1 cellular context compared by ENCODE assay signal in the genomic region with DNA sequence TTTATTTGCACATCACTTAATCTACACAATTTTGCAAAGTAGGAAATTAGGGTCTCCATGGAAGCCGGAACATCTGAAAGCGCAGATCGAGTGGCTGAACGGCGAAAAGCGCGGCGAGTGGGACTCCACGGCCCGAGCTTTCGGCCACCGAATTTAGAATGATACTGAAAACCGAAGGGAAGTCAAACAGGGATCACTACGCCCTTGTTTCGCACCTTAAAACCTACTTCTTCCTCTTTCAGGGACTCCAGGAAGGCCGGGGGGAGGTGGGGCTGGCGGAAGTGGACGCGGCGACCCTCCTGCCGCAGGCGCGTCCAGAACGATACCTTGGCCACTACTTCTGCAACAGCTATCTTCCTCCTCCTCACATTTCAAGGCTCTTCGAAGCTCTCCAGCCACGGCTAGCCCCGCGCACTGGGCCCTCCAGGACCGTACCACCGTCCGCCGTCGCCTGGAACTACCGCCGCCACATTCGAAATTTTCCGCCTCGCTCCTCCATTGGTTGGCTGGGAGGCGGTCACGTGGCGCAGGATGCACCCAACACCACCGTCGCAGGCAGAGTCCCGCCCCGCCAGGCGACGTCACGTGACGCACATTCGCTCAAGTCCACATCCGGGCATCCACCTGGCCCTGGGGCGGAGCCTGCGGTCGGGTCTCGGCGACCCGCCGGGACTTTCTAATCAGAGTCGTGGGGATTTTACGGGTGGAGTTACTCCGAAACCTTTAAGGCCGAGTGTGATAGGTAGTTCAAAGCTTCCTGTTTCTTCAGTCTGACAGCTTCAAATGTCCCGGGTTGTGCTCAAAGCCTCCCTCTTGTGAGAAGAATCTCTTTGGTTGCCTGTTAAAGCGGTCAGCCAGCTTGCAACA.
TF ChIP-seq lines count a peak whose summit lies in the region.

Gene SGO1, minus strand, starts transcription at position 474 of the 867 bp plus-strand sequence. CDS start 2,179 bp downstream, outside the sequence.

TF ChIP-seq in HepG2, 621 proteins besides CTCF, POLR2A, EP300 and RAD21 (continued from another document and continues in another):
- peak; percentile 73 for TF ChIP-seq ELF3 (CRISPR knock-in tag; IDR thresholded peaks at IDR 0.05)
- peak; percentile 87 for TF ChIP-seq POLR2G (IDR thresholded peaks at IDR 0.05; ENCODE audit: low read depth, low read length)
- TF ChIP-seq BHLHE40 (IDR thresholded peaks at IDR 0.05; ENCODE audit: low read length), result peak; percentile 90
- TF ChIP-seq CBFB (CRISPR knock-in tag; IDR thresholded peaks at IDR 0.05), result peak; percentile 74; the same call in 1 of the 2 replicates
- TF ChIP-seq, protein P1, sequence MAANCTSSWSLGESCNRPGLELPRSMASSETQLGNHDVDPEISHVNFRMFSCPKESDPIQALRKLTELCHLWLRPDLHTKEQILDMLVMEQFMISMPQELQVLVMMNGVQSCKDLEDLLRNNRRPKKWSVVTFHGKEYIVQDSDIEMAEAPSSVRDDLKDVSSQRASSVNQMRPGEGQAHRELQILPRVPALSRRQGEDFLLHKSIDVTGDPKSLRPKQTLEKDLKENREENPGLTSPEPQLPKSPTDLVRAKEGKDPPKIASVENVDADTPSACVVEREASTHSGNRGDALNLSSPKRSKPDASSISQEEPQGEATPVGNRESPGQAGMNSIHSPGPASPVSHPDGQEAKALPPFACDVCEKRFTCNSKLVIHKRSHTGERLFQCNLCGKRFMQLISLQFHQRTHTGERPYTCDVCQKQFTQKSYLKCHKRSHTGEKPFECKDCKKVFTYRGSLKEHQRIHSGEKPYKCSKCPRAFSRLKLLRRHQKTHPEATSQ (CRISPR knock-in tag; IDR thresholded peaks at IDR 0.05; ENCODE audit: borderline replicate concordance), result peak; percentile 89; the same call in 1 of the 2 replicates
- TF ChIP-seq, protein P2, sequence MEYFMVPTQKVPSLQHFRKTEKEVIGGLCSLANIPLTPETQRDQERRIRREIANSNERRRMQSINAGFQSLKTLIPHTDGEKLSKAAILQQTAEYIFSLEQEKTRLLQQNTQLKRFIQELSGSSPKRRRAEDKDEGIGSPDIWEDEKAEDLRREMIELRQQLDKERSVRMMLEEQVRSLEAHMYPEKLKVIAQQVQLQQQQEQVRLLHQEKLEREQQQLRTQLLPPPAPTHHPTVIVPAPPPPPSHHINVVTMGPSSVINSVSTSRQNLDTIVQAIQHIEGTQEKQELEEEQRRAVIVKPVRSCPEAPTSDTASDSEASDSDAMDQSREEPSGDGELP (IDR thresholded peaks at IDR 0.05; ENCODE audit: borderline replicate concordance, low read depth), result peak; percentile 48; the same call in 1 of the 2 replicates
- no peak for TF ChIP-seq MTF1 (CRISPR knock-in tag; IDR thresholded peaks at IDR 0.05)
- peak; percentile 88; the same call in 1 of the 2 replicates for TF ChIP-seq TMF1 (CRISPR knock-in tag; IDR thresholded peaks at IDR 0.05; ENCODE audit: low read depth)
- TF ChIP-seq, protein P3, sequence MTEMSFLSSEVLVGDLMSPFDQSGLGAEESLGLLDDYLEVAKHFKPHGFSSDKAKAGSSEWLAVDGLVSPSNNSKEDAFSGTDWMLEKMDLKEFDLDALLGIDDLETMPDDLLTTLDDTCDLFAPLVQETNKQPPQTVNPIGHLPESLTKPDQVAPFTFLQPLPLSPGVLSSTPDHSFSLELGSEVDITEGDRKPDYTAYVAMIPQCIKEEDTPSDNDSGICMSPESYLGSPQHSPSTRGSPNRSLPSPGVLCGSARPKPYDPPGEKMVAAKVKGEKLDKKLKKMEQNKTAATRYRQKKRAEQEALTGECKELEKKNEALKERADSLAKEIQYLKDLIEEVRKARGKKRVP (CRISPR knock-in tag; IDR thresholded peaks at IDR 0.05), result peak in 1 of 2 experiments; percentile 35; a peak in 2 of 4 replicates
- TF ChIP-seq, protein P4, sequence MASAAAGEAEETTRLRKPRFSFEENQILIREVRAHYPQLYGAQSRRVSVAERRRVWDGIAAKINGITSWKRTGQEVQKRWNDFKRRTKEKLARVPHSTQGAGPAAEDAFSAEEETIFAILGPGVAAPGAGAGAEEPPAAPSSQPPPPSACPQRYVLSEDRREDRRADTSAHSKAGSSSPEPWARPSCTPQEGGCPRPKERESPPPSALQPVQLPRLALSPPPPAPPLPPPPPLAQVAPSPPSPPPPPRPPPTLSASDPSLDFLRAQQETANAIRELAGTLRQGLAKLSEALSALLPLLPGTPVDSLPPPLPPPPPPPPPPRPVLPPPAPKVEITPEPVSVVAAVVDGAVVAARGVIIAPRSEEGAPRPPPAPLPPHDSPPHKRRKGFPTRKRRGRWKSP (CRISPR knock-in tag; IDR thresholded peaks at IDR 0.05), result peak; percentile 50; the same call in 1 of the 2 replicates
- no peak for TF ChIP-seq SRSF9 (IDR thresholded peaks at IDR 0.05; ENCODE audit: borderline replicate concordance, insufficient read depth, low read depth, low read length, poor library complexity, severe bottlenecking)
- peak; percentile 88 for TF ChIP-seq IRX3 (CRISPR knock-in tag; IDR thresholded peaks at IDR 0.05; ENCODE audit: borderline replicate concordance, low read depth)
- no peak for TF ChIP-seq RBM22 (optimal IDR thresholded peaks at IDR 0.05; ENCODE audit: low read length)
- TF ChIP-seq KDM5A (IDR thresholded peaks at IDR 0.05; ENCODE audit: borderline replicate concordance, low read length), result peak; percentile 67; the same call in 1 of the 2 replicates
- peak; percentile 72; the same call in 1 of the 2 replicates for TF ChIP-seq ZNF605 (CRISPR knock-in tag; IDR thresholded peaks at IDR 0.05)
- peak; percentile 77; the same call in 1 of the 2 replicates for TF ChIP-seq ZNF614 (CRISPR knock-in tag; IDR thresholded peaks at IDR 0.05; ENCODE audit: borderline replicate concordance)
- TF ChIP-seq NONO (IDR thresholded peaks at IDR 0.05), result no peak
- peak; percentile 64 for TF ChIP-seq NONO (CRISPR knock-in tag; conservative IDR thresholded peaks at IDR 0.05)
- TF ChIP-seq ARID2 (CRISPR knock-in tag; IDR thresholded peaks at IDR 0.05; ENCODE audit: borderline replicate concordance), result peak; percentile 91
- TF ChIP-seq HNF1B (CRISPR knock-in tag; IDR thresholded peaks at IDR 0.05), result peak; percentile 86
- peak; percentile 89 for TF ChIP-seq ZNF501 (CRISPR knock-in tag; IDR thresholded peaks at IDR 0.05)
- TF ChIP-seq POLR2AphosphoS5 (IDR thresholded peaks at IDR 0.05; ENCODE audit: low read depth, low read length), result peak; percentile 91
- peak; percentile 36; the same call in 1 of the 2 replicates for TF ChIP-seq NFIC (IDR thresholded peaks at IDR 0.05; ENCODE audit: low read length)
- peak; percentile 90; the same call in 1 of the 2 replicates for TF ChIP-seq ARNT2 (CRISPR knock-in tag; IDR thresholded peaks at IDR 0.05; ENCODE audit: low read depth)
- TF ChIP-seq CREB3 (CRISPR knock-in tag; IDR thresholded peaks at IDR 0.05), result peak; percentile 40; the same call in 1 of the 2 replicates
- TF ChIP-seq THAP11 (CRISPR knock-in tag; IDR thresholded peaks at IDR 0.05), result peak; percentile 83
- TF ChIP-seq ZNF547 (CRISPR knock-in tag; IDR thresholded peaks at IDR 0.05), result peak; percentile 48; the same call in 1 of the 2 replicates
- TF ChIP-seq ZBTB20 (CRISPR knock-in tag; IDR thresholded peaks at IDR 0.05; ENCODE audit: borderline replicate concordance, low read depth), result 0 out of 2 replicates have a peak, but pooled peaks have one; percentile 17
- no peak for TF ChIP-seq SIX1 (CRISPR knock-in tag; IDR thresholded peaks at IDR 0.05; ENCODE audit: borderline replicate concordance)
- peak; percentile 89 for TF ChIP-seq KMT2B (CRISPR knock-in tag; IDR thresholded peaks at IDR 0.05)
- TF ChIP-seq ZNF564 (CRISPR knock-in tag; IDR thresholded peaks at IDR 0.05), result no peak
- TF ChIP-seq ZNF883 (CRISPR knock-in tag; IDR thresholded peaks at IDR 0.05; ENCODE audit: not compliant biosample characterization), result no peak
- peak; percentile 78 for TF ChIP-seq SP2 (CRISPR knock-in tag; IDR thresholded peaks at IDR 0.05)
- 0 out of 2 replicates have a peak, but pooled peaks have one; percentile 30 for TF ChIP-seq MIXL1 (CRISPR knock-in tag; IDR thresholded peaks at IDR 0.05)
- peak; percentile 35; the same call in 1 of the 2 replicates for TF ChIP-seq ZNF777 (CRISPR knock-in tag; IDR thresholded peaks at IDR 0.05)
- TF ChIP-seq TBL1XR1 (IDR thresholded peaks at IDR 0.05; ENCODE audit: borderline replicate concordance, low read length, partially characterized antibody), result peak; percentile 45
- peak; percentile 97 for TF ChIP-seq NFYB (CRISPR knock-in tag; IDR thresholded peaks at IDR 0.05)
- TF ChIP-seq RAD51 (IDR thresholded peaks at IDR 0.05; ENCODE audit: borderline replicate concordance), result peak; percentile 99
- TF ChIP-seq, protein P5, sequence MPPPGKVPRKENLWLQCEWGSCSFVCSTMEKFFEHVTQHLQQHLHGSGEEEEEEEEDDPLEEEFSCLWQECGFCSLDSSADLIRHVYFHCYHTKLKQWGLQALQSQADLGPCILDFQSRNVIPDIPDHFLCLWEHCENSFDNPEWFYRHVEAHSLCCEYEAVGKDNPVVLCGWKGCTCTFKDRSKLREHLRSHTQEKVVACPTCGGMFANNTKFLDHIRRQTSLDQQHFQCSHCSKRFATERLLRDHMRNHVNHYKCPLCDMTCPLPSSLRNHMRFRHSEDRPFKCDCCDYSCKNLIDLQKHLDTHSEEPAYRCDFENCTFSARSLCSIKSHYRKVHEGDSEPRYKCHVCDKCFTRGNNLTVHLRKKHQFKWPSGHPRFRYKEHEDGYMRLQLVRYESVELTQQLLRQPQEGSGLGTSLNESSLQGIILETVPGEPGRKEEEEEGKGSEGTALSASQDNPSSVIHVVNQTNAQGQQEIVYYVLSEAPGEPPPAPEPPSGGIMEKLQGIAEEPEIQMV (CRISPR knock-in tag; IDR thresholded peaks at IDR 0.05; ENCODE audit: low read depth), result 0 out of 2 replicates have a peak, but pooled peaks have one; percentile 33
- peak; percentile 63 for TF ChIP-seq ELF1 (CRISPR knock-in tag; IDR thresholded peaks at IDR 0.05)
- TF ChIP-seq HDAC2 (CRISPR knock-in tag; IDR thresholded peaks at IDR 0.05), result peak; percentile 81
- TF ChIP-seq, protein P6, sequence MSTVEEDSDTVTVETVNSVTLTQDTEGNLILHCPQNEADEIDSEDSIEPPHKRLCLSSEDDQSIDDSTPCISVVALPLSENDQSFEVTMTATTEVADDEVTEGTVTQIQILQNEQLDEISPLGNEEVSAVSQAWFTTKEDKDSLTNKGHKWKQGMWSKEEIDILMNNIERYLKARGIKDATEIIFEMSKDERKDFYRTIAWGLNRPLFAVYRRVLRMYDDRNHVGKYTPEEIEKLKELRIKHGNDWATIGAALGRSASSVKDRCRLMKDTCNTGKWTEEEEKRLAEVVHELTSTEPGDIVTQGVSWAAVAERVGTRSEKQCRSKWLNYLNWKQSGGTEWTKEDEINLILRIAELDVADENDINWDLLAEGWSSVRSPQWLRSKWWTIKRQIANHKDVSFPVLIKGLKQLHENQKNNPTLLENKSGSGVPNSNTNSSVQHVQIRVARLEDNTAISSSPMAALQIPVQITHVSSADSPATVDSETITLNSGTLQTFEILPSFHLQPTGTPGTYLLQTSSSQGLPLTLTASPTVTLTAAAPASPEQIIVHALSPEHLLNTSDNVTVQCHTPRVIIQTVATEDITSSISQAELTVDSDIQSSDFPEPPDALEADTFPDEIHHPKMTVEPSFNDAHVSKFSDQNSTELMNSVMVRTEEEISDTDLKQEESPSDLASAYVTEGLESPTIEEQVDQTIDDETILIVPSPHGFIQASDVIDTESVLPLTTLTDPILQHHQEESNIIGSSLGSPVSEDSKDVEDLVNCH (CRISPR knock-in tag; IDR thresholded peaks at IDR 0.05), result peak; percentile 99; the same call in 1 of the 2 replicates
- no peak for TF ChIP-seq EZH2 (conservative IDR thresholded peaks at IDR 0.05; ENCODE audit: low read depth, low read length)
- no peak for TF ChIP-seq XRCC5 (optimal IDR thresholded peaks at IDR 0.05; ENCODE audit: low read length)
- TF ChIP-seq, protein P7, sequence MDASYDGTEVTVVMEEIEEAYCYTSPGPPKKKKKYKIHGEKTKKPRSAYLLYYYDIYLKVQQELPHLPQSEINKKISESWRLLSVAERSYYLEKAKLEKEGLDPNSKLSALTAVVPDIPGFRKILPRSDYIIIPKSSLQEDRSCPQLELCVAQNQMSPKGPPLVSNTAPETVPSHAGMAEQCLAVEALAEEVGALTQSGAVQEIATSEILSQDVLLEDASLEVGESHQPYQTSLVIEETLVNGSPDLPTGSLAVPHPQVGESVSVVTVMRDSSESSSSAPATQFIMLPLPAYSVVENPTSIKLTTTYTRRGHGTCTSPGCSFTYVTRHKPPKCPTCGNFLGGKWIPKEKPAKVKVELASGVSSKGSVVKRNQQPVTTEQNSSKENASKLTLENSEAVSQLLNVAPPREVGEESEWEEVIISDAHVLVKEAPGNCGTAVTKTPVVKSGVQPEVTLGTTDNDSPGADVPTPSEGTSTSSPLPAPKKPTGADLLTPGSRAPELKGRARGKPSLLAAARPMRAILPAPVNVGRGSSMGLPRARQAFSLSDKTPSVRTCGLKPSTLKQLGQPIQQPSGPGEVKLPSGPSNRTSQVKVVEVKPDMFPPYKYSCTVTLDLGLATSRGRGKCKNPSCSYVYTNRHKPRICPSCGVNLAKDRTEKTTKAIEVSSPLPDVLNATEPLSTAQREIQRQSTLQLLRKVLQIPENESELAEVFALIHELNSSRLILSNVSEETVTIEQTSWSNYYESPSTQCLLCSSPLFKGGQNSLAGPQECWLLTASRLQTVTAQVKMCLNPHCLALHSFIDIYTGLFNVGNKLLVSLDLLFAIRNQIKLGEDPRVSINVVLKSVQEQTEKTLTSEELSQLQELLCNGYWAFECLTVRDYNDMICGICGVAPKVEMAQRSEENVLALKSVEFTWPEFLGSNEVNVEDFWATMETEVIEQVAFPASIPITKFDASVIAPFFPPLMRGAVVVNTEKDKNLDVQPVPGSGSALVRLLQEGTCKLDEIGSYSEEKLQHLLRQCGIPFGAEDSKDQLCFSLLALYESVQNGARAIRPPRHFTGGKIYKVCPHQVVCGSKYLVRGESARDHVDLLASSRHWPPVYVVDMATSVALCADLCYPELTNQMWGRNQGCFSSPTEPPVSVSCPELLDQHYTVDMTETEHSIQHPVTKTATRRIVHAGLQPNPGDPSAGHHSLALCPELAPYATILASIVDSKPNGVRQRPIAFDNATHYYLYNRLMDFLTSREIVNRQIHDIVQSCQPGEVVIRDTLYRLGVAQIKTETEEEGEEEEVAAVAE (CRISPR knock-in tag; IDR thresholded peaks at IDR 0.05; ENCODE audit: borderline replicate concordance), result peak; percentile 73; the same call in 1 of the 2 replicates
- TF ChIP-seq XBP1 (CRISPR knock-in tag; IDR thresholded peaks at IDR 0.05), result no peak
- TF ChIP-seq ZNF768 (CRISPR knock-in tag; IDR thresholded peaks at IDR 0.05), result 0 out of 2 replicates have a peak, but pooled peaks have one; percentile 38
